ENCODE assay signal across 1 cellular context in the genomic region with DNA sequence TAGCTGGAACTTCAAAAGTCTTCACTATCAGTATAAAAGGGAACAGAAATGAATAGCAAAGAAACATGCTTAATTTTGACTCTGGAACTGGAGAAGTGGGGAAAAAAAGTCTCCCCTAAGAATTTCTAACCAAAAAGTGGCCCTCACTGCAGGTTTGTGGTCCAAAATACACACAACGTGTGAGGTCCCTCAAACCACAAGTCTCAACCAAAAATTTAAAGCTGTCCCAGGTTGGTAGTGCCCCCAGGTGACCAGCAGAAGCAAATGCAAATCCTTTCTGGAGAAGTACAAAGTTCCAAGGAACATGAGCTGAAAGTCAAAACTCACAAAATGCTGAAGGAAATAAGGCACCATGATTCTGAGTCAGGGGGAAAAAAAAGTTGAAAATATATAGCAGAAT.
TF ChIP-seq lines count a peak whose summit lies in the region.

No MANE protein-coding gene starts in this region.

TF ChIP-seq in SK-N-SH treated with all-trans-retinoic acid at 6 μM for 48 hours, 23 proteins besides CTCF, POLR2A, EP300 and RAD21 (continued from another document):
- TF ChIP-seq, protein P1, sequence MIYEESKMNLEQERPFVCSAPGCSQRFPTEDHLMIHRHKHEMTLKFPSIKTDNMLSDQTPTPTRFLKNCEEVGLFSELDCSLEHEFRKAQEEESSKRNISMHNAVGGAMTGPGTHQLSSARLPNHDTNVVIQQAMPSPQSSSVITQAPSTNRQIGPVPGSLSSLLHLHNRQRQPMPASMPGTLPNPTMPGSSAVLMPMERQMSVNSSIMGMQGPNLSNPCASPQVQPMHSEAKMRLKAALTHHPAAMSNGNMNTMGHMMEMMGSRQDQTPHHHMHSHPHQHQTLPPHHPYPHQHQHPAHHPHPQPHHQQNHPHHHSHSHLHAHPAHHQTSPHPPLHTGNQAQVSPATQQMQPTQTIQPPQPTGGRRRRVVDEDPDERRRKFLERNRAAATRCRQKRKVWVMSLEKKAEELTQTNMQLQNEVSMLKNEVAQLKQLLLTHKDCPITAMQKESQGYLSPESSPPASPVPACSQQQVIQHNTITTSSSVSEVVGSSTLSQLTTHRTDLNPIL (CRISPR knock-in tag; IDR thresholded peaks at IDR 0.05; ENCODE audit: low read depth), result no peak
- no peak for TF ChIP-seq ZC3H10 (CRISPR knock-in tag; IDR thresholded peaks at IDR 0.05)
- no peak for TF ChIP-seq SNAI2 (CRISPR knock-in tag; IDR thresholded peaks at IDR 0.05)
- no peak for TF ChIP-seq TCF4 (CRISPR knock-in tag; IDR thresholded peaks at IDR 0.05; ENCODE audit: borderline replicate concordance)
- no peak for TF ChIP-seq ZFP30 (CRISPR knock-in tag; IDR thresholded peaks at IDR 0.05)
- no peak for TF ChIP-seq RARB (CRISPR knock-in tag; IDR thresholded peaks at IDR 0.05)
- TF ChIP-seq ZNF70 (CRISPR knock-in tag; IDR thresholded peaks at IDR 0.05), result no peak
